Comparison of ENCODE assay signal across 8 cellular contexts in the genomic region with DNA sequence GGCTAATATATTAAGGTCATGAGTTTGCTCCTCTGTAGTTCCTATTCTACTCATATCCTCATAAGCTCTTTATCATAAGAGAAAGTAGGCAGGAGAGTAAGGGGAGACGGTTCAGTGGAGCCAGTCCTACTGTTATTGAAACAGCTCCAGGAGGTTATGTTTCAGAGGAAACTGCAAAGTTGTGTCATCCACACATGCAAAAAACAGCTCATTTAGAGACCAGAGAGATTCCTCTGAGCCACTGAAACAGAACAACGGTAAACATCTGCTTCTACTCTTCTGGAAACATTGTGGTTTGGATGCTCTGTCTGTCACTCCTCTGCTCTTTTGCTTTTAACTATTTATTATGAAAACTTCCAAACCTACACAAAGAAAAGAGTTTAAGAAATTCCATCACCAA.
DNase-seq lines count a peak whose midpoint lies in the region; ATAC-seq and TF ChIP-seq lines count a peak whose summit lies in the region.

No MANE protein-coding gene starts in this region.

- peaks cover 0 to 8% (median 0%) of the 10 kb centered on the region in 11 experiments; a peak in 2 of 22 replicates for H3K9me3 ChIP-seq in BLaER1 treated with 17β-estradiol and CSF1 and Interleukin-3, amounts not matched to agents 10 nM and 100 nM (replicated peaks in 1 of 11)

- H3K9me3 Mint-ChIP-seq in WTC11, result 0 out of 2 replicates have a peak, but pooled peaks cover 2% of the 10 kb centered on the region

- no peaks in the 10 kb centered on the region for H3K36me3 Mint-ChIP-seq in WTC11

- no peaks in the 10 kb centered on the region for H3K36me3 ChIP-seq in BLaER1 treated with 17β-estradiol and CSF1 and Interleukin-3, amounts not matched to agents 10 nM and 100 nM

- H3K4me1 ChIP-seq in BLaER1 treated with 17β-estradiol and CSF1 and Interleukin-3, amounts not matched to agents 10 nM and 100 nM, result peaks cover 20 to 64% (median 48%) of the 10 kb centered on the region in 10 experiments

- H3K27me3 ChIP-seq in BLaER1 treated with 17β-estradiol and CSF1 and Interleukin-3, amounts not matched to agents 10 nM and 100 nM, result no peaks in the 10 kb centered on the region

- no peak overlapping the region for H3K27ac Mint-ChIP-seq in WTC11

- CTCF ChIA-PET in WTC11 (lab: Charles Lee), result interaction anchor here (1.2 kb wide), 1 partner anchor 183 kb away, joined by 3 read pairs; the partner anchor contains the start of genes DTL and INTS7

- DNase-seq in brain pericyte (ENCODE audit: low read depth, low spot score) (peak; percentile 45), DMS114 treated with DMSO at 0.1 percent for 48 hours (lab: John Stamatoyannopoulos, UW; ENCODE audit: unreplicated experiment) (no peak), WTC11 (ENCODE audit: low spot score) (no peak), NCI-H82 (lab: John Stamatoyannopoulos, UW) (no peak), D341Med (ENCODE audit: low spot score) (no peak)

- H3K4me2 ChIP-seq in BLaER1 treated with 17β-estradiol and CSF1 and Interleukin-3, amounts not matched to agents 10 nM and 100 nM, result peak overlapping the region; percentile 48 to 90 (median 83)

- H3K27ac ChIP-seq in BLaER1 treated with 17β-estradiol and CSF1 and Interleukin-3, amounts not matched to agents 10 nM and 100 nM, result peak overlapping the region in 9 of 11 experiments; percentile 32 to 95 (median 92); a peak in 19 of 22 replicates

- H4K20me1 ChIP-seq in BLaER1 treated with 17β-estradiol and CSF1 and Interleukin-3, amounts not matched to agents 10 nM and 100 nM, result no peaks in the 10 kb centered on the region

- ATAC-seq in GM19372 (IDR thresholded peaks at IDR 0.05; ENCODE audit: low read depth, unreplicated experiment) (peak; percentile 80), HG03342 (IDR thresholded peaks at IDR 0.05; ENCODE audit: unreplicated experiment) (peak; percentile 97), WTC11 (no peak)

- H3K9ac ChIP-seq in BLaER1 treated with 17β-estradiol and CSF1 and Interleukin-3, amounts not matched to agents 10 nM and 100 nM, result peak overlapping the region in 9 of 11 experiments; percentile 26 to 84 (median 77); a peak in 17 of 22 replicates

- H3K4me1 Mint-ChIP-seq in WTC11, result peaks cover 25% of the 10 kb centered on the region

- H3K4me3 Mint-ChIP-seq in WTC11, result no peak overlapping the region

- H3K4me3 ChIP-seq in BLaER1 treated with 17β-estradiol and CSF1 and Interleukin-3, amounts not matched to agents 10 nM and 100 nM, result peak overlapping the region in 3 of 10 experiments; percentile 1 to 20 (median 4); a peak in 3 of 20 replicates

- POLR2A ChIA-PET in WTC11 (lab: Charles Lee), result no interaction called here

- H3K27me3 Mint-ChIP-seq in WTC11 (ENCODE audit: low read depth), result no peaks in the 10 kb centered on the region

- TF ChIP-seq CTCF in WTC11 (IDR thresholded peaks at IDR 0.05), result no peak

TF ChIP-seq in WTC11, 78 proteins besides CTCF, POLR2A, EP300 and RAD21 (continues in another document):
- TF ChIP-seq NR3C1 (CRISPR knock-in tag; conservative IDR thresholded peaks at IDR 0.05; ENCODE audit: low read depth), result no peak
- no peak for TF ChIP-seq MLX (CRISPR knock-in tag; IDR thresholded peaks at IDR 0.05)
- TF ChIP-seq STAT6 (CRISPR knock-in tag; conservative IDR thresholded peaks at IDR 0.05; ENCODE audit: low read depth), result no peak
- TF ChIP-seq, protein P1, sequence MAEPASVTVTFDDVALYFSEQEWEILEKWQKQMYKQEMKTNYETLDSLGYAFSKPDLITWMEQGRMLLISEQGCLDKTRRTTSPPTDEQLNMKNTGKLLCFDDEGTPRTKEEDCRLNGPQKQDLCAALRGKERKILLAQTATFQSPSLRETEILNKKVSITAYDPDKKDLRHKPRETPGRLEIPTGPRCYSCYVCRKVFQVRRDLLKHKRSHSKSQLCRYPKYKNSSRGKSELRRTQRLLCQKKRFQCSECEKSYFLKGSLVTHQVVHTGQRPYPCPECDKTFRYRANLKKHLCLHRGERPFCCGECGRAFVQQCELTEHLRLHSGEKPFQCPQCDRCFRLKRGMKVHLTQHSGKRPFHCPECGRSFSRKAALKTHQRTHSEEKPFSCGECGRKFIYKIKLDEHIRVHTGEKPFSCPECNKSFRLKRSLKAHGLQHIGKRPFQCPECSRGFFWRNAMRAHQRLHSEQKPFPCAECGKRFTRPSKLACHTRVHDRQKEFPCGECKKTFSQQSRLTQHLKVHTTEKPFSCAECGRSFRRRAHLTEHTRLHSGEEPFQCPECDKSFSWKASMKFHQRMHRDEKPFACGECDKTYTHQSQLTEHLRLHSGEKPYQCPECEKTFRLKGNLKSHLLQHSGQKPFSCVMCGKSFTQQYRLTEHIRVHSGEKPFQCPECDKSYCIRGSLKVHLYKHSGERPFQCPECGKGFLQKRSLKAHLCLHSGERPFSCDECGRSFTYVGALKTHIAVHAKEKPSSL (CRISPR knock-in tag; conservative IDR thresholded peaks at IDR 0.05), result no peak
- TF ChIP-seq PRDM15 (CRISPR knock-in tag; IDR thresholded peaks at IDR 0.05), result no peak
- TF ChIP-seq JUN (CRISPR knock-in tag; IDR thresholded peaks at IDR 0.05), result no peak
